In the genomic region with DNA sequence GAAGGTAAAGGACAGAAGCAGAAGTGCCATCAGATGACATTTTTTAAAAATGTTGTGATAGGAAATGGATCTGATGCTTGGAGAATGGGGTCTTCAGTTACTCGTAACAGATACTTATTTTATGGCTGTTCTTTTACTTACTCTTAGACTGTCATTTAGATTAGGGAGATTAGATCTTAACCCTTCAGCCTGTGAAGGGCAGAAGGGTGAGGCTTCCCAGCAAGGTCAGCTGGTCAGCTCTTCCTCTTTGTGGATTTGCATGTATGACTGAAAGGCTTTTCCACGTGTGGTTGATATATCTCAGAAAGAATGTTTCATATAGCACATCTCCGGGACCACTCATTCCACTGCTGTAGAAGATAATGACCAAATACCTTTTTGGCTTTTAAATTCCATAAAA, we compare ENCODE assay signal across 23 cellular contexts.
DNase-seq lines count a peak whose midpoint lies in the region; ATAC-seq and TF ChIP-seq lines count a peak whose summit lies in the region.
"Had no signal": no experiment of that assay in that cellular context is flagged by ENCODE, and none has a peak within 500 bp of the region (broad histone marks: within the 10 kb centered on the region; RNA-seq: fewer than 3 reads in every experiment).

No MANE protein-coding gene starts in this region.

- H3K36me3 ChIP-seq in OCI-LY1 (ENCODE audit: insufficient read depth, low read length): peaks cover 95% of the 10 kb centered on the region
- H3K36me3 ChIP-seq: left lung, sigmoid colon had no signal

- no peak overlapping the region for H3K4me3 Mint-ChIP-seq in activated T-cell treated with anti-CD3 and anti-CD28 coated beads, Interleukin-2, amount 50 U/mL, for 24 hours
- no peak overlapping the region for H3K4me3 Mint-ChIP-seq in activated naive CD8-positive, alpha-beta T cell treated with anti-CD3 and anti-CD28 coated beads, Interleukin-2, amount 50 U/mL, for 24 hours
- no peak overlapping the region for H3K4me3 Mint-ChIP-seq in stimulated activated effector memory CD8-positive, alpha-beta T cell treated with anti-CD3 and anti-CD28 coated beads, Interleukin-12 subunit alpha, Interleukin-12 subunit beta, amount 100 ng/mL, for 72 hours
- H3K4me3 Mint-ChIP-seq: activated CD4-positive, alpha-beta T cell treated with anti-CD3 and anti-CD28 coated beads, Interleukin-2, amount 10 ng/mL, durations not matched to agents 7 days and 5 days; activated T-cell treated with anti-CD3 and anti-CD28 coated beads, Interleukin-2, amount 50 U/mL, for 4 hours; mesothelial cell of epicardium; neural crest cell had no signal

- no peak overlapping the region for H3K4me3 ChIP-seq in OCI-LY1 (ENCODE audit: low read depth, low read length, poor library complexity, severe bottlenecking)
- H3K4me3 ChIP-seq: left lung, PC-9, sigmoid colon had no signal

- H4K20me1 ChIP-seq in OCI-LY1 (ENCODE audit: insufficient read depth, low read length): no peaks in the 10 kb centered on the region

- H3K4me1 ChIP-seq in OCI-LY1 (ENCODE audit: insufficient read depth, low read length, severe bottlenecking): peaks cover 84% of the 10 kb centered on the region
- H3K4me1 ChIP-seq: left lung, sigmoid colon had no signal

- H3K9me3 ChIP-seq in OCI-LY1 (ENCODE audit: low read length): no peaks in the 10 kb centered on the region
- H3K9me3 ChIP-seq: left lung, sigmoid colon had no signal

- H3K36me3 Mint-ChIP-seq in activated T-cell treated with anti-CD3 and anti-CD28 coated beads, Interleukin-2, amount 50 U/mL, for 24 hours (ENCODE audit: low read depth): peaks cover 91% of the 10 kb centered on the region
- H3K36me3 Mint-ChIP-seq in activated naive CD8-positive, alpha-beta T cell treated with anti-CD3 and anti-CD28 coated beads, Interleukin-2, amount 50 U/mL, for 24 hours (ENCODE audit: low read depth): peaks cover 73% of the 10 kb centered on the region
- peaks cover 100% of the 10 kb centered on the region for H3K36me3 Mint-ChIP-seq in stimulated activated effector memory CD8-positive, alpha-beta T cell treated with anti-CD3 and anti-CD28 coated beads, Interleukin-12 subunit alpha, Interleukin-12 subunit beta, amount 100 ng/mL, for 72 hours
- H3K36me3 Mint-ChIP-seq: mesothelial cell of epicardium had no signal

- H2AFZ ChIP-seq in OCI-LY1 (ENCODE audit: low read length): no peak overlapping the region
- H2AFZ ChIP-seq: PC-9 had no signal

- H3K9me2 ChIP-seq in OCI-LY1 (ENCODE audit: low read depth, low read length): no peaks in the 10 kb centered on the region

- no peaks in the 10 kb centered on the region for H3K27me3 ChIP-seq in OCI-LY1 (ENCODE audit: insufficient read depth, low read length)
- H3K27me3 ChIP-seq: left lung had no signal

- H3K27ac ChIP-seq in OCI-LY1 (ENCODE audit: low read depth, low read length, poor library complexity, severe bottlenecking): peak overlapping the region; percentile 48
- H3K27ac ChIP-seq: left lung, PC-9, sigmoid colon had no signal

- no peak overlapping the region for H3K9ac ChIP-seq in OCI-LY1 (ENCODE audit: low read length)

- H3K4me1 Mint-ChIP-seq in activated T-cell treated with anti-CD3 and anti-CD28 coated beads, Interleukin-2, amount 50 U/mL, for 24 hours (ENCODE audit: low read depth): peaks cover 92% of the 10 kb centered on the region
- peaks cover 96% of the 10 kb centered on the region for H3K4me1 Mint-ChIP-seq in activated naive CD8-positive, alpha-beta T cell treated with anti-CD3 and anti-CD28 coated beads, Interleukin-2, amount 50 U/mL, for 24 hours
- peaks cover 85% of the 10 kb centered on the region for H3K4me1 Mint-ChIP-seq in stimulated activated effector memory CD8-positive, alpha-beta T cell treated with anti-CD3 and anti-CD28 coated beads, Interleukin-12 subunit alpha, Interleukin-12 subunit beta, amount 100 ng/mL, for 72 hours
- H3K4me1 Mint-ChIP-seq: neural crest cell had no signal

- peaks cover 11% of the 10 kb centered on the region for H3F3A ChIP-seq in OCI-LY1 (ENCODE audit: insufficient read depth, low read length)

- no peaks in the 10 kb centered on the region for H3K27me3 Mint-ChIP-seq in activated T-cell treated with anti-CD3 and anti-CD28 coated beads, Interleukin-2, amount 50 U/mL, for 24 hours
- no peaks in the 10 kb centered on the region for H3K27me3 Mint-ChIP-seq in activated naive CD8-positive, alpha-beta T cell treated with anti-CD3 and anti-CD28 coated beads, Interleukin-2, amount 50 U/mL, for 24 hours
- H3K27me3 Mint-ChIP-seq: activated CD4-positive, alpha-beta T cell treated with anti-CD3 and anti-CD28 coated beads, Interleukin-2, amount 10 ng/mL, durations not matched to agents 7 days and 5 days had no signal

- H3K79me2 ChIP-seq in OCI-LY1 (ENCODE audit: insufficient read depth, low read length): peaks cover 36% of the 10 kb centered on the region

- no peak for TF ChIP-seq CTCF in OCI-LY1 (IDR thresholded peaks at IDR 0.05; ENCODE audit: low read length)

- peak overlapping the region; percentile 95 for H3K27ac Mint-ChIP-seq in activated T-cell treated with anti-CD3 and anti-CD28 coated beads, Interleukin-2, amount 50 U/mL, for 24 hours
- H3K27ac Mint-ChIP-seq in activated naive CD8-positive, alpha-beta T cell treated with anti-CD3 and anti-CD28 coated beads, Interleukin-2, amount 50 U/mL, for 24 hours: peak overlapping the region; percentile 99
- H3K27ac Mint-ChIP-seq in stimulated activated effector memory CD8-positive, alpha-beta T cell treated with anti-CD3 and anti-CD28 coated beads, Interleukin-12 subunit alpha, Interleukin-12 subunit beta, amount 100 ng/mL, for 72 hours: peak overlapping the region; percentile 93
- H3K27ac Mint-ChIP-seq: activated CD4-positive, alpha-beta T cell treated with anti-CD3 and anti-CD28 coated beads, Interleukin-2, amount 10 ng/mL, durations not matched to agents 7 days and 5 days; mesothelial cell of epicardium had no signal

- peaks cover 4% of the 10 kb centered on the region for H3K9me3 Mint-ChIP-seq in activated T-cell treated with anti-CD3 and anti-CD28 coated beads, Interleukin-2, amount 50 U/mL, for 24 hours
- H3K9me3 Mint-ChIP-seq in activated naive CD8-positive, alpha-beta T cell treated with anti-CD3 and anti-CD28 coated beads, Interleukin-2, amount 50 U/mL, for 24 hours: no peaks in the 10 kb centered on the region
- no peaks in the 10 kb centered on the region for H3K9me3 Mint-ChIP-seq in stimulated activated effector memory CD8-positive, alpha-beta T cell treated with anti-CD3 and anti-CD28 coated beads, Interleukin-12 subunit alpha, Interleukin-12 subunit beta, amount 100 ng/mL, for 72 hours
- H3K9me3 Mint-ChIP-seq: activated T-cell treated with anti-CD3 and anti-CD28 coated beads, Interleukin-2, amount 50 U/mL, for 4 hours; mesothelial cell of epicardium; neural crest cell had no signal

- no peak for ATAC-seq in activated naive CD8-positive, alpha-beta T cell treated with anti-CD3 and anti-CD28 coated beads, Interleukin-2, amount 50 U/mL, for 24 hours
- no peak for ATAC-seq in stimulated activated effector memory CD8-positive, alpha-beta T cell treated with anti-CD3 and anti-CD28 coated beads, Interleukin-12 subunit alpha, Interleukin-12 subunit beta, amount 100 ng/mL, for 72 hours
- ATAC-seq in GM21786 (IDR thresholded peaks at IDR 0.05; ENCODE audit: unreplicated experiment) (no peak), GM18520 (IDR thresholded peaks at IDR 0.05; ENCODE audit: unreplicated experiment) (no peak)
- ATAC-seq: activated T-cell treated with anti-CD3 and anti-CD28 coated beads, Interleukin-2, amount 50 U/mL, for 4 hours; left lung had no signal

- H3K4me2 ChIP-seq in OCI-LY1 (ENCODE audit: low read length): no peak overlapping the region
- H3K4me2 ChIP-seq: PC-9 had no signal

- no peak for DNase-seq in activated T-cell treated with anti-CD3 and anti-CD28 coated beads, Interleukin-2, amount 50 U/mL, for 24 hours
- DNase-seq in activated T-cell treated with anti-CD3 and anti-CD28 coated beads for 4 hours (no peak), NCI-H345 (lab: John Stamatoyannopoulos, UW) (no peak)
- no peak for DNase-seq in activated naive CD8-positive, alpha-beta T cell treated with anti-CD3 and anti-CD28 coated beads, Interleukin-2, amount 50 U/mL, for 24 hours
- DNase-seq in stimulated activated effector memory CD8-positive, alpha-beta T cell treated with anti-CD3 and anti-CD28 coated beads, Interleukin-12 subunit alpha, Interleukin-12 subunit beta, amount 100 ng/mL, for 72 hours (ENCODE audit: low spot score in 2 of 2): no peak
- DNase-seq: activated CD4-positive, alpha-beta T cell treated with anti-CD3 and anti-CD28 coated beads, Interleukin-2, amount 10 ng/mL, durations not matched to agents 7 days and 5 days; activated naive CD4-positive, alpha-beta T cell treated with anti-CD3 and anti-CD28 coated beads, Interleukin-2, amount 50 U/mL, for 16 hours; activated T-cell treated with anti-CD3 and anti-CD28 coated beads, Interleukin-2, amount 50 U/mL, for 4 hours; left lung; MV-4-11; NCI-H187; NCI-H774; PC-9; posterior cingulate gyrus; SHP77; sigmoid colon; stimulated activated CD4-positive, alpha-beta T cell treated with anti-CD3 and anti-CD28 coated beads, Interleukin-15, amount 100 ng/mL, for 24 hours; SW 1271 had no signal
